In genomic region chr2:3539836-3540235, GRCh38 we compare ENCODE assay signal across 29 cellular contexts. TPM values are rescaled to one million over a fixed set of nuclear protein-coding genes. Genes with fewer than 3 reads are reported as not detected.
"Had no signal": no experiment of that assay in that cellular context is flagged by ENCODE, and none has a peak within 500 bp of the region (broad histone marks: within the 10 kb centered on the region; RNA-seq: fewer than 3 reads in every experiment).

No MANE protein-coding gene starts in this region.

- H3K27me3 Mint-ChIP-seq: activated naive CD8-positive, alpha-beta T cell; progenitor cell of endocrine pancreas; stimulated activated naive CD8-positive, alpha-beta T cell treated with anti-CD3 and anti-CD28 coated beads, Interleukin-15, Interleukin-2, amounts not matched to agents 100 ng/mL and 50 ng/mL, for 24 hours had no signal

- H3K9me3 ChIP-seq: adrenal gland, body of pancreas, neutrophil, ovary, thoracic aorta had no signal

- DNase-seq: activated CD4-positive, alpha-beta T cell treated with anti-CD3 and anti-CD28 coated beads for 4 hours; activated CD4-positive, alpha-beta T cell treated with anti-CD3 and anti-CD28 coated beads, Interleukin-2, amount 50 U/mL, for 4 hours; activated CD8-positive, alpha-beta memory T cell treated with anti-CD3 and anti-CD28 coated beads, Interleukin-2, amount 50 U/mL, for 4 hours; activated T-cell treated with anti-CD3 and anti-CD28 coated beads, Interleukin-2, amount 50 U/mL, for 4 hours; aorta; body of pancreas; foreskin fibroblast; head of caudate nucleus; hippocampal formation; left cardiac atrium; left ventricle myocardium superior; mammary epithelial cell; ovary; stimulated activated CD4-positive, alpha-beta T cell treated with anti-CD3 and anti-CD28 coated beads, Interleukin-12 subunit alpha, Interleukin-12 subunit beta, amount 100 ng/mL, for 4 hours; stimulated activated CD4-positive, alpha-beta T cell treated with anti-CD3 and anti-CD28 coated beads, Interleukin-4, amount 100 ng/mL, for 24 hours; trophoblast cell had no signal

- H3K36me3 ChIP-seq: ovary had no signal

- ATAC-seq: activated T-cell treated with anti-CD3 and anti-CD28 coated beads, Interleukin-2, amount 50 U/mL, for 4 hours; body of pancreas; esophagus mucosa; left cardiac atrium; left ventricle myocardium superior; sciatic nerve; stimulated activated effector memory CD8-positive, alpha-beta T cell treated with anti-CD3 and anti-CD28 coated beads, Interleukin-12 subunit alpha, Interleukin-12 subunit beta, amount 100 ng/mL, for 72 hours had no signal

- H3K4me3 Mint-ChIP-seq: activated naive CD8-positive, alpha-beta T cell; activated T-cell treated with anti-CD3 and anti-CD28 coated beads, Interleukin-2, amount 50 U/mL, for 4 hours; nephron; stimulated activated effector memory CD8-positive, alpha-beta T cell treated with anti-CD3 and anti-CD28 coated beads, Interleukin-12 subunit alpha, Interleukin-12 subunit beta, amount 100 ng/mL, for 72 hours; stimulated activated naive CD8-positive, alpha-beta T cell treated with anti-CD3 and anti-CD28 coated beads, Interleukin-15, Interleukin-2, amounts not matched to agents 100 ng/mL and 50 ng/mL, for 24 hours had no signal

- H3K27ac Mint-ChIP-seq: activated naive CD8-positive, alpha-beta T cell; activated T-helper 2 cell treated with anti-CD3 and anti-CD28 coated beads, Interferon-gamma antibody, Interleukin-2, Interleukin-4, amounts not matched to agents 10 μg/mL and 5 μg/mL and 100 μg/mL, durations not matched to agents 14 hours and 24 hours and 36 hours; stimulated activated effector memory CD8-positive, alpha-beta T cell treated with anti-CD3 and anti-CD28 coated beads, Interleukin-12 subunit alpha, Interleukin-12 subunit beta, amount 100 ng/mL, for 72 hours; stimulated activated naive CD8-positive, alpha-beta T cell treated with anti-CD3 and anti-CD28 coated beads, Interleukin-15, Interleukin-2, amounts not matched to agents 100 ng/mL and 50 ng/mL, for 24 hours had no signal

- H3K27ac ChIP-seq: adrenal gland, body of pancreas, neutrophil, ovary, skin epidermis, thoracic aorta had no signal

- H3K4me3 ChIP-seq: adrenal gland, body of pancreas, ovary, skin epidermis, thoracic aorta had no signal

- H3K27me3 ChIP-seq: adrenal gland, body of pancreas, neutrophil, ovary had no signal

- H3K9me3 Mint-ChIP-seq: activated T-cell treated with anti-CD3 and anti-CD28 coated beads, Interleukin-2, amount 50 U/mL, for 4 hours; activated T-helper 2 cell treated with anti-CD3 and anti-CD28 coated beads, Interferon-gamma antibody, Interleukin-2, Interleukin-4, amounts not matched to agents 10 μg/mL and 5 μg/mL and 100 μg/mL, durations not matched to agents 14 hours and 24 hours and 36 hours; nephron; stimulated activated effector memory CD8-positive, alpha-beta T cell treated with anti-CD3 and anti-CD28 coated beads, Interleukin-12 subunit alpha, Interleukin-12 subunit beta, amount 100 ng/mL, for 72 hours; stimulated activated naive CD8-positive, alpha-beta T cell treated with anti-CD3 and anti-CD28 coated beads, Interleukin-15, Interleukin-2, amounts not matched to agents 100 ng/mL and 50 ng/mL, for 24 hours had no signal

RNA-seq across cellular contexts. Expression of gene COLEC11, which starts 55.1 kb away (rescaled TPM):
- total RNA-seq: activated T-helper 2 cell treated with anti-CD3 and anti-CD28 coated beads, Interferon-gamma antibody, Interleukin-2, Interleukin-4, amounts not matched to agents 10 μg/mL and 5 μg/mL and 100 μg/mL, durations not matched to agents 14 hours and 24 hours and 36 hours; esophagus mucosa; mammary epithelial cell; progenitor cell of endocrine pancreas; renal cortical epithelial cell had no signal
